Comparison of ENCODE assay signal across 8 cellular contexts in genomic region chr6:16964553-16965499, GRCh38.
DNase-seq lines count a peak whose midpoint lies in the region; ATAC-seq and TF ChIP-seq lines count a peak whose summit lies in the region.

No MANE protein-coding gene starts in this region.

- H4K20me1 ChIP-seq in DOHH2 (ENCODE audit: control insufficient read depth, insufficient read depth, low read depth, low read length), result no peaks in the 10 kb centered on the region

- no peak overlapping the region for H3K4me2 ChIP-seq in DOHH2 (ENCODE audit: low read length)

- TF ChIP-seq CTCF in DOHH2 (IDR thresholded peaks at IDR 0.05; ENCODE audit: low read depth, low read length, poor library complexity, severe bottlenecking) (peak; percentile 94), heart left ventricle (IDR thresholded peaks at IDR 0.05) (peak; percentile 72 to 89 (median 84))

- intact Hi-C loops in heart left ventricle (cut with DNase I), result loop anchor here (2.0 to 10.0 kb wide), 14 partner anchors 120 to 633 kb away; partner anchors contain the start of gene ATXN1 (in 1 of the 10)

- H3K36me3 ChIP-seq in DOHH2 (ENCODE audit: control insufficient read depth, low read length) (no peaks in the 10 kb centered on the region), MG63 (no peaks in the 10 kb centered on the region), adipocyte (ENCODE audit: control insufficient read depth, insufficient read depth, low read length, severe bottlenecking) (no peaks in the 10 kb centered on the region), heart left ventricle (no peaks in the 10 kb centered on the region)

- ATAC-seq in GM21786 (IDR thresholded peaks at IDR 0.05; ENCODE audit: unreplicated experiment) (peak; percentile 80), heart left ventricle (peak; percentile 67 to 93 (median 90)), GM19324 (IDR thresholded peaks at IDR 0.05; ENCODE audit: low FRiP score, unreplicated experiment) (no peak)

- H3K4me3 ChIP-seq in DOHH2 (ENCODE audit: low read length), result no peak overlapping the region
- H3K4me3 ChIP-seq in MG63, result no peak overlapping the region
- H3K4me3 ChIP-seq in adipocyte (ENCODE audit: low read length), result no peak overlapping the region
- H3K4me3 ChIP-seq in heart left ventricle, result peak overlapping the region in 2 of 12 donors; percentile 21 to 22

- no peak for TF ChIP-seq POLR2A in heart left ventricle (IDR thresholded peaks at IDR 0.05)

- no peaks in the 10 kb centered on the region for H3F3A ChIP-seq in DOHH2 (ENCODE audit: control insufficient read depth, insufficient read depth)

- no peak overlapping the region for H3K9ac ChIP-seq in adipocyte (ENCODE audit: low read length)

- H3K27me3 ChIP-seq in DOHH2 (ENCODE audit: control insufficient read depth, low read length) (0 out of 2 replicates have a peak, but pooled peaks cover 2% of the 10 kb centered on the region), MG63 (no peaks in the 10 kb centered on the region), adipocyte (replicated peaks; ENCODE audit: control insufficient read depth, insufficient read depth, low read length) (no peaks in the 10 kb centered on the region), heart left ventricle (peaks cover 0 to 4% (median 0%) of the 10 kb centered on the region in 9 donors)

- WGBS in heart left ventricle, 4 donors, result 18 to 28% (median 26%) methylated on average over 19 to 21 of the region's 21 CpGs

- H3K4me1 ChIP-seq in DOHH2 (ENCODE audit: control insufficient read depth, low read length) (no peaks in the 10 kb centered on the region), adipocyte (ENCODE audit: control insufficient read depth, insufficient read depth, low read length) (peaks cover 22% of the 10 kb centered on the region), heart left ventricle (peaks cover 0 to 8% (median 4%) of the 10 kb centered on the region in 12 donors)

- DNase-seq in MG63, result peak; percentile 55
- DNase-seq in SW480 (ENCODE audit: low spot score), result peak; percentile 43
- peak; percentile 87 for DNase-seq in adipocyte (ENCODE audit: low read depth)
- peak; percentile 58 to 82 (median 70) for DNase-seq in heart left ventricle
- peak; percentile 61 for DNase-seq in putamen (ENCODE audit: low spot score)

- H3K9me3 ChIP-seq in DOHH2 (ENCODE audit: control insufficient read depth, insufficient read depth, low read length) (no peaks in the 10 kb centered on the region), MG63 (no peaks in the 10 kb centered on the region), adipocyte (ENCODE audit: control insufficient read depth, low read length) (no peaks in the 10 kb centered on the region), heart left ventricle (no peaks in the 10 kb centered on the region)

- H3K9me2 ChIP-seq in DOHH2 (replicated peaks; ENCODE audit: control insufficient read depth, low read length), result no peaks in the 10 kb centered on the region

- no peak overlapping the region for H3K27ac ChIP-seq in DOHH2 (ENCODE audit: low read depth, low read length)
- no peak overlapping the region for H3K27ac ChIP-seq in heart left ventricle

- no peaks in the 10 kb centered on the region for H3K79me2 ChIP-seq in DOHH2 (ENCODE audit: control insufficient read depth, low read length)
